In genomic region chr11:34438529-34439507, GRCh38 we compare ENCODE assay signal across 8 cellular contexts. TPM values are rescaled to one million over a fixed set of nuclear protein-coding genes. Genes with fewer than 3 reads are reported as not detected.
DNase-seq lines count a peak whose midpoint lies in the region; ATAC-seq and TF ChIP-seq lines count a peak whose summit lies in the region.

Gene CAT, plus strand, starts transcription at chr11:34438934. Its CDS starts 80 bp downstream, at chr11:34439014.

- no peaks in the 10 kb centered on the region for H3K4me1 ChIP-seq in BE2C
- H3K4me1 ChIP-seq in colonic mucosa: peaks cover 8% of the 10 kb centered on the region
- peaks cover 7 to 60% (median 43%) of the 10 kb centered on the region in 4 donors for H3K4me1 ChIP-seq in liver (ENCODE audit: control insufficient read depth in 4 of 4, insufficient read depth in 4 of 4, low read length in 3 of 4)

- TF ChIP-seq CTCF in BE2C (IDR thresholded peaks at IDR 0.05; ENCODE audit: low read depth, low read length): no peak
- TF ChIP-seq CTCF in colonic mucosa (IDR thresholded peaks at IDR 0.05): no peak
- TF ChIP-seq CTCF in liver (IDR thresholded peaks at IDR 0.05; ENCODE audit: low read depth, low read length, missing input control): no peak

- no peak for TF ChIP-seq RAD21 in liver (IDR thresholded peaks at IDR 0.05)

- no peaks in the 10 kb centered on the region for H3K9me3 ChIP-seq in BE2C
- no peaks in the 10 kb centered on the region for H3K9me3 ChIP-seq in colonic mucosa
- no peaks in the 10 kb centered on the region for H3K9me3 ChIP-seq in liver (ENCODE audit: control insufficient read depth in 4 of 4, low read length in 3 of 4)

- intact Hi-C loops in colonic mucosa (cut with DNase I): no loop called here

- H3K4me3 ChIP-seq in BE2C (ENCODE audit: low read depth, low read length): peak within 1 kb of the TSS; percentile 70
- H3K4me3 ChIP-seq in colonic mucosa: peak within 1 kb of the TSS; percentile 92
- peak within 1 kb of the TSS; percentile 69 to 94 (median 75) for H3K4me3 ChIP-seq in liver (ENCODE audit: low read depth in 1 of 3, low read length in 3 of 3)

- H3K36me3 ChIP-seq in BE2C (no peaks in the 10 kb centered on the region), colonic mucosa (no peaks in the 10 kb centered on the region), liver (ENCODE audit: control insufficient read depth in 4 of 4, insufficient read depth in 3 of 4, low read depth in 1 of 4, low read length in 3 of 4) (peaks cover 0 to 4% (median 2%) of the 10 kb centered on the region in 4 donors)

- H3K9ac ChIP-seq in colonic mucosa (ENCODE audit: low read depth in 2 of 2, low read length in 2 of 2) (peak within 1 kb of the TSS; percentile 78 to 91), liver (ENCODE audit: low read depth in 1 of 2, low read length in 2 of 2) (peak within 1 kb of the TSS; percentile 48 to 92)

- ATAC-seq in HG03460 (IDR thresholded peaks at IDR 0.05; ENCODE audit: unreplicated experiment): peak; percentile 94

- H3K27me3 ChIP-seq in BE2C: no peaks in the 10 kb centered on the region
- no peaks in the 10 kb centered on the region for H3K27me3 ChIP-seq in colonic mucosa
- H3K27me3 ChIP-seq in liver (ENCODE audit: control insufficient read depth in 4 of 4, insufficient read depth in 4 of 4, low read length in 3 of 4): no peaks in the 10 kb centered on the region

- DNase-seq in BE2C: peak; percentile 93
- DNase-seq in GM19240 (ENCODE audit: insufficient read length, low spot score): peak; percentile 83
- DNase-seq in NCI-H526 (lab: John Stamatoyannopoulos, UW): peak; percentile 98 to 99
- peak; percentile 98 for DNase-seq in activated CD4-positive, alpha-beta T cell treated with anti-CD3 and anti-CD28 coated beads for 48 hours
- DNase-seq in colonic mucosa: peak; percentile 99
- DNase-seq in stimulated activated CD4-positive, alpha-beta T cell treated with anti-CD3 and anti-CD28 coated beads, Interleukin-4, amount 100 ng/mL, for 48 hours (ENCODE audit: low read depth in 2 of 2): peak; percentile 96 to 97

- WGBS in liver: under 1% methylated on average over 62 of the region's 62 CpGs

- H3K27ac ChIP-seq in colonic mucosa: peak within 1 kb of the TSS; percentile 91
- peak within 1 kb of the TSS; percentile 92 to 96 for H3K27ac ChIP-seq in liver (ENCODE audit: low read depth in 1 of 2, low read length in 2 of 2)

TF ChIP-seq in liver, 16 proteins besides CTCF, POLR2A, EP300 and RAD21:
- TF ChIP-seq GABPA (IDR thresholded peaks at IDR 0.05 in 1 of 2, conservative IDR thresholded peaks at IDR 0.05 in 1 of 2) (no peak), FOXA1 (IDR thresholded peaks at IDR 0.05) (no peak), HNF4G (IDR thresholded peaks at IDR 0.05) (no peak), NR2F2 (IDR thresholded peaks at IDR 0.05) (no peak), FOXA2 (IDR thresholded peaks at IDR 0.05) (no peak), TAF1 (conservative IDR thresholded peaks at IDR 0.05) (peak; percentile 50), ZBTB33 (IDR thresholded peaks at IDR 0.05) (no peak), SP1 (IDR thresholded peaks at IDR 0.05) (peak; percentile 88), EGR1 (IDR thresholded peaks at IDR 0.05; ENCODE audit: low read depth in 2 of 2) (peak; percentile 72 to 92), MAX (IDR thresholded peaks at IDR 0.05) (no peak), HNF4A (conservative IDR thresholded peaks at IDR 0.05) (peak in 1 of 2 donors; percentile 3), REST (IDR thresholded peaks at IDR 0.05) (no peak), YY1 (IDR thresholded peaks at IDR 0.05) (peak; percentile 57), JUND (IDR thresholded peaks at IDR 0.05) (peak; percentile 31 to 39), RXRA (IDR thresholded peaks at IDR 0.05) (peak; percentile 76 to 85)
- TF ChIP-seq, protein P1, sequence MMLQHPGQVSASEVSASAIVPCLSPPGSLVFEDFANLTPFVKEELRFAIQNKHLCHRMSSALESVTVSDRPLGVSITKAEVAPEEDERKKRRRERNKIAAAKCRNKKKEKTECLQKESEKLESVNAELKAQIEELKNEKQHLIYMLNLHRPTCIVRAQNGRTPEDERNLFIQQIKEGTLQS (IDR thresholded peaks at IDR 0.05): no peak

RNA-seq across cellular contexts. Expression of gene CAT, which starts in this region (rescaled TPM):
- 16.7 TPM for polyA plus RNA-seq in BE2C (2012; ENCODE audit: insufficient read depth, insufficient read length, low read depth)
- total RNA-seq in colonic mucosa (10 to 100 TPM; 88.4 to 92.3 TPM), liver (100 to 1,000 TPM; 503 to 620 TPM)
- 100 to 1,000 TPM; 270 to 273 TPM for polyA plus RNA-seq in liver

Comparison
In these comparisons a context has a peak if more than half of its experiments do, and no peak if none do; other contexts are left out.
1. Peak in every context shown above with its lines: DNase-seq, ATAC-seq, H3K4me3 ChIP-seq and H3K27ac ChIP-seq.
2. RNA of gene CAT (total RNA-seq): 503 to 620 TPM in liver; 88.4 to 92.3 TPM in colonic mucosa; every median in the first group is over 4 times any median in the second.